Comparison of ENCODE assay signal across 20 cellular contexts in genomic region chr21:42293649-42294272, GRCh38. TPM values are rescaled to one million over a fixed set of nuclear protein-coding genes. Genes with fewer than 3 reads are reported as not detected.
A peak's percentile ranks its signal among the peaks of the same experiment; 100 is the strongest.
DNase-seq lines count a peak whose midpoint lies in the region; ATAC-seq, FAIRE-seq and TF ChIP-seq lines count a peak whose summit lies in the region.
"Had no signal": no experiment of that assay in that cellular context is flagged by ENCODE, and none has a peak within 500 bp of the region (broad histone marks: within the 10 kb centered on the region; RNA-seq: fewer than 3 reads in every experiment).

No MANE protein-coding gene starts in this region.

- no peak overlapping the region for H2AK9ac ChIP-seq in IMR-90 (replicated peaks; ENCODE audit: low read depth, low read length, poor library complexity)

- dilution Hi-C loops in IMR-90 (cut with HindIII; ENCODE audit: low sequenced_read_pairs, unreplicated experiment) = no loop called here

- H3K4me1 ChIP-seq in HEK293 (ENCODE audit: control insufficient read depth, insufficient read depth, low read length) (no peaks in the 10 kb centered on the region), IMR-90 (ENCODE audit: control insufficient read depth, insufficient read depth, low read length) (no peaks in the 10 kb centered on the region), GM12878 (ENCODE audit: control insufficient read depth, insufficient read depth, low read length) (no peaks in the 10 kb centered on the region), kidney (ENCODE audit: control insufficient read depth in 1 of 2, insufficient read depth in 1 of 2, low read depth in 1 of 2, low read length in 2 of 2) (no peaks in the 10 kb centered on the region), Karpas-422 (ENCODE audit: low read length) (no peaks in the 10 kb centered on the region)
- H3K4me1 ChIP-seq: A549, BE2C had no signal

- CTCF ChIA-PET in HEK293 (lab: Yijun Ruan, JAX) = interaction anchor here (1.2 kb wide), 1 partner anchor 16 kb away, joined by 3 read pairs; no protein-coding TSS in a partner anchor
- CTCF ChIA-PET in IMR-90 (lab: Yijun Ruan, JAX) = no interaction called here
- CTCF ChIA-PET in GM12878 (lab: Yijun Ruan, JAX) = no interaction called here

- H3K27ac ChIP-seq in HEK293 (ENCODE audit: extremely low read depth, low read depth, low read length) = no peak overlapping the region
- H3K27ac ChIP-seq in IMR-90 (ENCODE audit: insufficient read depth, low read length) = no peak overlapping the region
- no peak overlapping the region for H3K27ac ChIP-seq in GM12878 (ENCODE audit: control insufficient read depth, insufficient read depth)
- no peak overlapping the region for H3K27ac ChIP-seq in kidney (ENCODE audit: low read depth in 2 of 2, low read length in 2 of 2)
- H3K27ac ChIP-seq in Karpas-422 (ENCODE audit: low read length) = no peak overlapping the region
- H3K27ac ChIP-seq: A549, C4-2B had no signal

- H2AK5ac ChIP-seq in IMR-90 (ENCODE audit: low read depth, low read length) = no peak overlapping the region

- H3K9me2 ChIP-seq in Karpas-422 (replicated peaks; ENCODE audit: insufficient read depth, low read length) = no peaks in the 10 kb centered on the region

- TF ChIP-seq POLR2A in IMR-90 (IDR thresholded peaks at IDR 0.05; ENCODE audit: low read depth, low read length) (no peak), GM12878 (IDR thresholded peaks at IDR 0.05; ENCODE audit: low read depth, low read length) (no peak)

- H3K36me3 ChIP-seq in HEK293 (ENCODE audit: control insufficient read depth in 2 of 2, insufficient read depth in 1 of 2, low read length in 2 of 2) (peaks cover 0 to 13% of the 10 kb centered on the region in 2 experiments; a peak in 2 of 3 replicates), IMR-90 (ENCODE audit: control insufficient read depth, insufficient read depth, low read length) (peaks cover 24% of the 10 kb centered on the region; the same call in 1 of the 2 replicates), GM12878 (ENCODE audit: control insufficient read depth in 2 of 2, insufficient read depth in 2 of 2, low read length in 1 of 2) (no peaks in the 10 kb centered on the region), kidney (ENCODE audit: control insufficient read depth in 1 of 2, insufficient read depth in 2 of 2, low read length in 2 of 2) (peaks cover 0 to 4% of the 10 kb centered on the region in 2 donors), Karpas-422 (ENCODE audit: insufficient read depth, low read length) (no peaks in the 10 kb centered on the region)

- SMC1A ChIA-PET in GM12878 (lab: Charles Lee; ENCODE audit: uncharacterized antibody, unreplicated experiment) = no interaction called here

- H3K9ac ChIP-seq in IMR-90 (ENCODE audit: low read depth, low read length) = no peak overlapping the region
- no peak overlapping the region for H3K9ac ChIP-seq in GM12878 (ENCODE audit: control insufficient read depth, insufficient read depth, low read length)
- H3K9ac ChIP-seq in kidney (ENCODE audit: low read length in 2 of 2) = no peak overlapping the region
- no peak overlapping the region for H3K9ac ChIP-seq in Karpas-422 (ENCODE audit: low read length)

- no peak for DNase-seq in IMR-90
- no peak for DNase-seq in GM12878 (ENCODE audit: low read depth, low spot score)
- DNase-seq in kidney = peak; percentile 48
- DNase-seq in HT-29 (ENCODE audit: low spot score) = no peak
- DNase-seq in Karpas-422 = no peak
- no peak for DNase-seq in GM13976 (ENCODE audit: low spot score)
- DNase-seq: BE2C; CD8-positive, alpha-beta T cell; COR-L47; DMS153; DMS79 treated with DMSO at 0.1 percent for 48 hours; EL had no signal

- H2BK5ac ChIP-seq in IMR-90 (ENCODE audit: low read depth, low read length, poor library complexity, severe bottlenecking) = peak overlapping the region; percentile 88

- H3K27me3 ChIP-seq in IMR-90 (ENCODE audit: control insufficient read depth, insufficient read depth, low read length) (peaks cover 6% of the 10 kb centered on the region), GM12878 (replicated peaks in 1 of 2; ENCODE audit: control insufficient read depth in 2 of 2, insufficient read depth in 2 of 2, low read length in 1 of 2) (no peaks in the 10 kb centered on the region; a peak in 1 of 4 replicates), Karpas-422 (ENCODE audit: low read length) (peaks cover 4% of the 10 kb centered on the region; the same call in 1 of the 2 replicates)
- H3K27me3 ChIP-seq: BE2C had no signal

- H3K4me2 ChIP-seq in IMR-90 (ENCODE audit: low read depth, low read length) (no peak overlapping the region), GM12878 (ENCODE audit: control insufficient read depth, insufficient read depth) (no peak overlapping the region), Karpas-422 (ENCODE audit: low read depth, low read length, poor library complexity, severe bottlenecking) (no peak overlapping the region)
- H3K4me2 ChIP-seq: A549 had no signal

- H2AFZ ChIP-seq in IMR-90 (replicated peaks; ENCODE audit: low read length, poor library complexity) (no peak overlapping the region), GM12878 (ENCODE audit: control insufficient read depth, low read depth, low read length) (no peak overlapping the region), Karpas-422 (ENCODE audit: low read length) (no peak overlapping the region)

- FAIRE-seq in GM12878 (lab: Jason Lieb, UNC) = no peak
- FAIRE-seq in kidney (lab: Jason Lieb, UNC) = no peak
- FAIRE-seq: A549, D721Med, G401.6, H54 had no signal

- 94% methylated on average over 9 of the region's 17 CpGs; no CpG with 5 or more reads in 1 of the 2 experiments for WGBS in IMR-90 (ENCODE audit: extremely low coverage in 2 of 2, insufficient read length in 1 of 2), 2 experiments
- 87% methylated on average over 17 of the region's 17 CpGs for WGBS in GM12878 (ENCODE audit: insufficient coverage, insufficient replicate concordance, low lambda C conversion rate, missing lambda C conversion rate)

- no peak for TF ChIP-seq EP300 in GM12878 (IDR thresholded peaks at IDR 0.05; ENCODE audit: borderline replicate concordance in 1 of 2, control insufficient read depth in 1 of 2, low read depth in 2 of 2, low read length in 2 of 2)

- no peak overlapping the region for H3K23ac ChIP-seq in IMR-90 (ENCODE audit: low read depth, low read length)

- H3K4ac ChIP-seq in IMR-90 (ENCODE audit: low read depth, low read length) = no peak overlapping the region

- TF ChIP-seq RAD21 in IMR-90 (IDR thresholded peaks at IDR 0.05; ENCODE audit: low read length) (no peak), GM12878 (IDR thresholded peaks at IDR 0.05; ENCODE audit: insufficient read depth, low read depth, low read length) (no peak)

- in situ Hi-C loops in IMR-90 (cut with MboI; ENCODE audit: low sequenced_read_pairs) (no loop called here), GM12878 (cut with MboI) (no loop called here), GM13976 (cut with MboI; ENCODE audit: low sequenced_read_pairs, unreplicated experiment) (no loop called here)

- H3K14ac ChIP-seq in IMR-90 (replicated peaks; ENCODE audit: low read depth, low read length) = no peak overlapping the region

- TF ChIP-seq CTCF in HEK293 (tag by site-specific recombination; IDR thresholded peaks at IDR 0.05) (no peak), IMR-90 (conservative IDR thresholded peaks at IDR 0.05; ENCODE audit: low read depth, low read length) (no peak), GM12878 (IDR thresholded peaks at IDR 0.05 in 2 of 3, conservative IDR thresholded peaks at IDR 0.05 in 1 of 3; ENCODE audit: control insufficient read depth in 2 of 3, extremely low read depth in 1 of 3, insufficient read depth in 1 of 3, low read depth in 3 of 3, low read length in 3 of 3) (no peak), kidney (IDR thresholded peaks at IDR 0.05; ENCODE audit: borderline replicate concordance, extremely low read depth, insufficient read depth) (no peak), GM13976 (IDR thresholded peaks at IDR 0.05; ENCODE audit: borderline replicate concordance, control extremely low read depth, extremely low read depth, insufficient read depth, missing control alignments) (no peak)

- no peak overlapping the region for H2BK20ac ChIP-seq in IMR-90 (ENCODE audit: low read depth, low read length)

- H3K79me2 ChIP-seq in GM12878 (ENCODE audit: control insufficient read depth, insufficient read depth, low read length) = no peaks in the 10 kb centered on the region
- no peaks in the 10 kb centered on the region for H3K79me2 ChIP-seq in Karpas-422 (ENCODE audit: low read length)

- no peak overlapping the region for H4K5ac ChIP-seq in IMR-90 (ENCODE audit: low read depth, low read length)

- H4K91ac ChIP-seq in IMR-90 (ENCODE audit: insufficient read depth, low read depth, low read length) = no peak overlapping the region

- peaks cover 6% of the 10 kb centered on the region for H3K9me1 ChIP-seq in IMR-90 (ENCODE audit: insufficient read depth, low read length)

- H3K56ac ChIP-seq in IMR-90 (ENCODE audit: extremely low read depth, insufficient read depth, low read length) = no peak overlapping the region

- no peak overlapping the region for H2BK15ac ChIP-seq in IMR-90 (ENCODE audit: low read depth, low read length)

- H3K9me3 ChIP-seq in HEK293 (ENCODE audit: control insufficient read depth, insufficient read depth, low read depth, low read length) (no peaks in the 10 kb centered on the region), IMR-90 (ENCODE audit: control insufficient read depth, insufficient read depth, low read length) (peaks cover 2% of the 10 kb centered on the region; the same call in 1 of the 2 replicates), GM12878 (replicated peaks; ENCODE audit: control insufficient read depth, insufficient read depth, low read length) (no peaks in the 10 kb centered on the region; the same call in 2 of the 3 replicates), kidney (ENCODE audit: control insufficient read depth in 1 of 2, low read length in 2 of 2) (no peaks in the 10 kb centered on the region), Karpas-422 (ENCODE audit: low read length) (peaks cover 4% of the 10 kb centered on the region; the same call in 1 of the 2 replicates)
- H3K9me3 ChIP-seq: A549, BE2C had no signal

- H3K79me1 ChIP-seq in IMR-90 (ENCODE audit: low read depth in 1 of 2, low read length in 2 of 2) = no peaks in the 10 kb centered on the region

- H4K8ac ChIP-seq in IMR-90 (ENCODE audit: low read depth in 2 of 2, low read length in 2 of 2) = no peak overlapping the region

- H4K20me1 ChIP-seq in IMR-90 (ENCODE audit: insufficient read depth, low read length) (no peaks in the 10 kb centered on the region; the same call in 1 of the 2 replicates), GM12878 (ENCODE audit: control insufficient read depth, insufficient read depth) (no peaks in the 10 kb centered on the region), Karpas-422 (ENCODE audit: insufficient read depth, low read depth, low read length) (no peaks in the 10 kb centered on the region)

- intact Hi-C loops in IMR-90 (cut with micrococcal nuclease) (no loop called here), GM12878 (cut with micrococcal nuclease; ENCODE audit: unreplicated experiment) (no loop called here), kidney (cut with DNase I) (no loop called here)

- no peak overlapping the region for H3K18ac ChIP-seq in IMR-90 (ENCODE audit: low read depth, low read length)

- no peak overlapping the region for H3K4me3 ChIP-seq in HEK293 (ENCODE audit: low read depth, low read length)
- H3K4me3 ChIP-seq in IMR-90 (ENCODE audit: insufficient read depth, low read depth, low read length) = no peak overlapping the region
- H3K4me3 ChIP-seq in GM12878 = no peak overlapping the region
- no peak overlapping the region for H3K4me3 ChIP-seq in kidney (ENCODE audit: low read length in 2 of 2)
- no peak overlapping the region for H3K4me3 ChIP-seq in Karpas-422 (ENCODE audit: low read length)
- H3K4me3 ChIP-seq: A549 had no signal

- RAD21 ChIA-PET in GM12878 (lab: Charles Lee; ENCODE audit: unreplicated experiment) = no interaction called here

- BruUV-seq in IMR-90 (replicated peaks; lab: Mats Ljungman, UMichigan) (no TSS peak), GM12878 (replicated peaks; lab: Mats Ljungman, UMichigan) (no TSS peak)

- H2BK120ac ChIP-seq in IMR-90 (ENCODE audit: low read depth, low read length) = no peak overlapping the region

- POLR2A ChIA-PET in HEK293 (lab: Yijun Ruan, JAX) = no interaction called here
- POLR2A ChIA-PET in IMR-90 (lab: Charles Lee; ENCODE audit: unreplicated experiment) = no interaction called here
- POLR2A ChIA-PET in GM12878 (lab: Charles Lee) = no interaction called here

- ATAC-seq in IMR-90 (ENCODE audit: low read depth) (no peak), GM12878 (no peak)
- ATAC-seq: A549; CD8-positive, alpha-beta T cell; HCT116 had no signal

RNA-seq across cellular contexts. Expression of gene TFF3, which starts 21.4 kb away (rescaled TPM):
- total RNA-seq in IMR-90 (2012; rRNA removed) (not detected in 2 replicates), GM12878 (2014; rRNA removed) (not detected in 2 replicates), GM12878 (2014; rRNA removed; fragmentation: Illumina TruSeq; extraction: Trizol) (not detected in 2 replicates), GM12878 (2021) (0.74 TPM in 1 of 2 replicates, not detected in the other), kidney (22.4 TPM)
- polyA plus RNA-seq in IMR-90 (2012; rRNA removed) (not detected in 2 replicates), GM12878 (2011; rRNA removed) (not detected in 2 replicates), GM12878 (2014; fragmentation: Illumina TruSeq; extraction: Trizol) (not detected in 2 replicates), GM12878 (2014; fragmentation: Nextera tagmentation; extraction: Ambion mirVana) (not detected), GM12878 (2014; rRNA removed) (not detected in 2 replicates), GM12878 (2016; fragmentation: Nextera tagmentation; extraction: Ambion mirVana) (not detected), kidney (ENCODE audit: insufficient read depth, low read depth, low replicate concordance) (10.0 TPM)
- polyA plus RNA-seq in IMR-90 (2012; cell fraction: cytosol; rRNA removed) = not detected in 2 replicates
- not detected in 2 replicates for polyA plus RNA-seq in IMR-90 (2012; cell fraction: nucleus; rRNA removed; ENCODE audit: low replicate concordance)
- not detected in 2 replicates for total RNA-seq in GM12878 (2013; cell fraction: nucleolus; rRNA removed)
- polyA plus RNA-seq in GM12878 (2011; ENCODE audit: low read depth) = not detected
- not detected in 2 replicates for polyA plus RNA-seq in GM12878 (2011; cell fraction: cytosol; rRNA removed)
- not detected in 2 replicates for polyA plus RNA-seq in GM12878 (2011; cell fraction: nucleus; rRNA removed)
- not detected in 2 replicates for polyA plus RNA-seq in GM12878 (2012)
- polyA minus RNA-seq in GM12878 (2011; rRNA and poly(A)+ RNA removed) = not detected in 2 replicates
- polyA minus RNA-seq in GM12878 (2011; cell fraction: cytosol; rRNA and poly(A)+ RNA removed) = not detected in 2 replicates
- polyA minus RNA-seq in GM12878 (2011; cell fraction: nucleus; rRNA and poly(A)+ RNA removed) = not detected in 2 replicates
- total RNA-seq in HT-29 (2014; rRNA removed; shearing (Covaris generic)) = 58.5 and 71.8 TPM in 2 replicates
- total RNA-seq in Karpas-422 (2014; rRNA removed; shearing (Covaris generic); ENCODE audit: low replicate concordance) = not detected in 2 replicates
- total RNA-seq: CD8-positive, alpha-beta T cell had no signal
- polyA plus RNA-seq: AG04450 had no signal

RNA-seq across cellular contexts. Expression of gene TFF2, which starts 57.0 kb away (rescaled TPM):
- total RNA-seq in IMR-90 (2012; rRNA removed) = not detected in 2 replicates
- polyA plus RNA-seq in IMR-90 (2012; rRNA removed) = not detected in 2 replicates
- not detected in 2 replicates for polyA plus RNA-seq in IMR-90 (2012; cell fraction: cytosol; rRNA removed)
- not detected in 2 replicates for polyA plus RNA-seq in IMR-90 (2012; cell fraction: nucleus; rRNA removed; ENCODE audit: low replicate concordance)
- not detected in 2 replicates for total RNA-seq in GM12878 (2013; cell fraction: nucleolus; rRNA removed)
- not detected in 2 replicates for total RNA-seq in GM12878 (2014; rRNA removed)
- total RNA-seq in GM12878 (2014; rRNA removed; fragmentation: Illumina TruSeq; extraction: Trizol) = not detected in 2 replicates
- total RNA-seq in GM12878 (2021) = not detected in 2 replicates
- polyA plus RNA-seq in GM12878 (2011; ENCODE audit: low read depth) = not detected
- 0.24 and 0.56 TPM in 2 replicates for polyA plus RNA-seq in GM12878 (2011; rRNA removed)
- polyA plus RNA-seq in GM12878 (2011; cell fraction: cytosol; rRNA removed) = 0.37 and 0.45 TPM in 2 replicates
- polyA plus RNA-seq in GM12878 (2011; cell fraction: nucleus; rRNA removed) = 0.28 TPM in 1 of 2 replicates, not detected in the other
- polyA plus RNA-seq in GM12878 (2012) = not detected in 2 replicates
- polyA plus RNA-seq in GM12878 (2014; fragmentation: Illumina TruSeq; extraction: Trizol) = not detected in 2 replicates
- polyA plus RNA-seq in GM12878 (2014; fragmentation: Nextera tagmentation; extraction: Ambion mirVana) = not detected
- not detected in 2 replicates for polyA plus RNA-seq in GM12878 (2014; rRNA removed)
- polyA plus RNA-seq in GM12878 (2016; fragmentation: Nextera tagmentation; extraction: Ambion mirVana) = not detected
- polyA minus RNA-seq in GM12878 (2011; rRNA and poly(A)+ RNA removed) = not detected in 2 replicates
- polyA minus RNA-seq in GM12878 (2011; cell fraction: cytosol; rRNA and poly(A)+ RNA removed) = not detected in 2 replicates
- not detected in 2 replicates for polyA minus RNA-seq in GM12878 (2011; cell fraction: nucleus; rRNA and poly(A)+ RNA removed)
- not detected for total RNA-seq in kidney
- not detected for polyA plus RNA-seq in kidney (ENCODE audit: insufficient read depth, low read depth, low replicate concordance)
- total RNA-seq in HT-29 (2014; rRNA removed; shearing (Covaris generic)) = 1.5 and 3.2 TPM in 2 replicates
- not detected in 2 replicates for total RNA-seq in Karpas-422 (2014; rRNA removed; shearing (Covaris generic); ENCODE audit: low replicate concordance)
- total RNA-seq: CD8-positive, alpha-beta T cell had no signal
- polyA plus RNA-seq: A549, AG04450 had no signal

Comparison
In these comparisons a context has a peak if more than half of its experiments do, and no peak if none do; other contexts are left out.
1. RNA of gene TFF3, which starts 21.4 kb away (total RNA-seq): 58.5 to 71.8 TPM in HT-29 and 22.4 TPM in kidney (single experiment); not detected in IMR-90, 0.74 TPM in GM12878 and not detected in Karpas-422; every median in the first group is over 10 times any median in the second.